8 cellular contexts compared by ENCODE assay signal in the genomic region with DNA sequence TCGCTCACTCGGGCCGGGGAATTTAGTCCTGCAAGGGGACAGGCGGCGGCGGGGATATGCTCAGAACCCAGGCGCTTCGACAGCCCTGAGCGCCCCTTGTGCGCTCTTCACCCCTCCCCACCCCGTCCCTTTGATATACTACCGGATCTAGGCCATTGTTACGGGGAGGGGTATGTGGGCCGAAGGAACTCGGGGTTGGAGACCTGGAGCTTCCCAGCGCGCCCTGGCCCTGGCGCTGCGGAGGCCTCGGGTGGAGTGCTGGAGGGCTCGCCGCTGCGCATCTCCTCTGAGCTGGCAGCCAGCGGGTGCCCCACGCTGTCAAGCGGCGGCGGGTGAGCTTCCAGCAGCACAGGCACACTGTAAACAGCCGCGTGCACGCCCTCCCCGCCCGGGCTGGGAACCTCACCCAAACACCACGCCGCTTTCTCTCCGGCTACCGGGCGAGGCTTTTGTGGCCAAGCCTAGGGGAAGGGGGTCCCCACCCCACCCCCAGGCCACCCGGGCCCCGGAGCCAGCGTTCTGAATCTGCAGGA. TPM values are rescaled to one million over a fixed set of nuclear protein-coding genes. Genes with fewer than 3 reads are reported as not detected.
A peak's percentile ranks its signal among the peaks of the same experiment; 100 is the strongest.
DNase-seq lines count a peak whose midpoint lies in the region; ATAC-seq and TF ChIP-seq lines count a peak whose summit lies in the region.

No MANE protein-coding gene starts in this region.

- H3K4me1 ChIP-seq in sigmoid colon: peaks cover 0 to 46% (median 16%) of the 10 kb centered on the region in 4 donors

- H3K27ac ChIP-seq in sigmoid colon: peak overlapping the region; percentile 71 to 82 (median 76)

- H3K36me3 Mint-ChIP-seq in activated T-helper 1 cell treated with anti-CD3 and anti-CD28 coated beads, Interleukin-12 subunit alpha, Interleukin-12 subunit beta, Interleukin-2, Interleukin-4 antibody, amounts not matched to agents 30 ng/mL and 10 ng/mL and 1 ng/mL, durations not matched to agents 14 hours and 24 hours and 36 hours (ENCODE audit: low read depth): no peaks in the 10 kb centered on the region
- H3K36me3 Mint-ChIP-seq in activated T-cell treated with anti-CD3 and anti-CD28 coated beads, Interleukin-2, amount 50 U/mL, for 24 hours (ENCODE audit: low read depth): no peaks in the 10 kb centered on the region

- no peaks in the 10 kb centered on the region for H3K36me3 ChIP-seq in sigmoid colon

- H3K9me3 ChIP-seq in sigmoid colon: no peaks in the 10 kb centered on the region

- peak; percentile 18 for DNase-seq in activated T-helper 1 cell treated with Interleukin-2 at 50 U/mL for 16 hours (ENCODE audit: low read depth)
- DNase-seq in activated T-helper 1 cell treated with anti-CD3 and anti-CD28 coated beads, Interleukin-12 subunit alpha, Interleukin-12 subunit beta, Interleukin-2, Interleukin-4 antibody, amounts not matched to agents 30 ng/mL and 10 ng/mL and 1 ng/mL, durations not matched to agents 14 hours and 24 hours and 36 hours (ENCODE audit: low spot score): no peak
- DNase-seq in activated T-cell treated with anti-CD3 and anti-CD28 coated beads, Interleukin-2, amount 50 U/mL, for 24 hours: peak; percentile 60
- peak; percentile 72 for DNase-seq in left ventricle myocardium superior
- peak; percentile 74 for DNase-seq in sigmoid colon
- no peak for DNase-seq in NCI-H128 (lab: John Stamatoyannopoulos, UW; ENCODE audit: unreplicated experiment)

- no peak overlapping the region for H3K4me3 Mint-ChIP-seq in activated T-helper 1 cell treated with anti-CD3 and anti-CD28 coated beads, Interleukin-12 subunit alpha, Interleukin-12 subunit beta, Interleukin-2, Interleukin-4 antibody, amounts not matched to agents 30 ng/mL and 10 ng/mL and 1 ng/mL, durations not matched to agents 14 hours and 24 hours and 36 hours
- peak overlapping the region; percentile 55 for H3K4me3 Mint-ChIP-seq in activated T-cell treated with anti-CD3 and anti-CD28 coated beads, Interleukin-2, amount 50 U/mL, for 24 hours

- TF ChIP-seq CTCF in sigmoid colon (IDR thresholded peaks at IDR 0.05): no peak

- peak overlapping the region; percentile 19 to 53 (median 48) for H3K4me3 ChIP-seq in sigmoid colon

- H3K4me1 Mint-ChIP-seq in activated T-helper 1 cell treated with anti-CD3 and anti-CD28 coated beads, Interleukin-12 subunit alpha, Interleukin-12 subunit beta, Interleukin-2, Interleukin-4 antibody, amounts not matched to agents 30 ng/mL and 10 ng/mL and 1 ng/mL, durations not matched to agents 14 hours and 24 hours and 36 hours (ENCODE audit: low read depth): peaks cover 6% of the 10 kb centered on the region
- H3K4me1 Mint-ChIP-seq in activated T-cell treated with anti-CD3 and anti-CD28 coated beads, Interleukin-2, amount 50 U/mL, for 24 hours (ENCODE audit: low read depth): peaks cover 19% of the 10 kb centered on the region

- H3K27ac Mint-ChIP-seq in activated T-helper 1 cell treated with anti-CD3 and anti-CD28 coated beads, Interleukin-12 subunit alpha, Interleukin-12 subunit beta, Interleukin-2, Interleukin-4 antibody, amounts not matched to agents 30 ng/mL and 10 ng/mL and 1 ng/mL, durations not matched to agents 14 hours and 24 hours and 36 hours: no peak overlapping the region
- H3K27ac Mint-ChIP-seq in activated T-cell treated with anti-CD3 and anti-CD28 coated beads, Interleukin-2, amount 50 U/mL, for 24 hours: no peak overlapping the region

- intact Hi-C loops in activated T-helper 1 cell treated with anti-CD3 and anti-CD28 coated beads, Interleukin-12 subunit alpha, Interleukin-12 subunit beta, Interleukin-2, Interleukin-4 antibody, amounts not matched to agents 30 ng/mL and 10 ng/mL and 1 ng/mL, durations not matched to agents 14 hours and 24 hours and 36 hours (cut with micrococcal nuclease): loop anchor here (2.0 kb wide), 1 partner anchor 53 kb away; no protein-coding TSS in a partner anchor
- intact Hi-C loops in left ventricle myocardium superior (cut with micrococcal nuclease): no loop called here
- intact Hi-C loops in sigmoid colon (cut with DNase I): loop anchor here (5.0 kb wide), 1 partner anchor 65 kb away; no protein-coding TSS in a partner anchor

- peak; percentile 40 for ATAC-seq in left ventricle myocardium superior
- no peak for ATAC-seq in HG02642 (IDR thresholded peaks at IDR 0.05; ENCODE audit: poor library complexity, unreplicated experiment)
- ATAC-seq in GM18907 (IDR thresholded peaks at IDR 0.05; ENCODE audit: unreplicated experiment): no peak

- no peak for TF ChIP-seq POLR2A in sigmoid colon (IDR thresholded peaks at IDR 0.05)

- peaks cover 0 to 14% (median 0%) of the 10 kb centered on the region in 3 donors for H3K27me3 ChIP-seq in sigmoid colon

- H3K27me3 Mint-ChIP-seq in activated T-helper 1 cell treated with anti-CD3 and anti-CD28 coated beads, Interleukin-12 subunit alpha, Interleukin-12 subunit beta, Interleukin-2, Interleukin-4 antibody, amounts not matched to agents 30 ng/mL and 10 ng/mL and 1 ng/mL, durations not matched to agents 14 hours and 24 hours and 36 hours (ENCODE audit: insufficient read depth): peaks cover 2% of the 10 kb centered on the region
- peaks cover 72% of the 10 kb centered on the region for H3K27me3 Mint-ChIP-seq in activated T-cell treated with anti-CD3 and anti-CD28 coated beads, Interleukin-2, amount 50 U/mL, for 24 hours

- no peak for TF ChIP-seq EP300 in sigmoid colon (IDR thresholded peaks at IDR 0.05)

- 10 to 19% methylated on average over 41 of the region's 41 CpGs for WGBS in sigmoid colon, 2 donors

- no peaks in the 10 kb centered on the region for H3K9me3 Mint-ChIP-seq in activated T-helper 1 cell treated with anti-CD3 and anti-CD28 coated beads, Interleukin-12 subunit alpha, Interleukin-12 subunit beta, Interleukin-2, Interleukin-4 antibody, amounts not matched to agents 30 ng/mL and 10 ng/mL and 1 ng/mL, durations not matched to agents 14 hours and 24 hours and 36 hours
- H3K9me3 Mint-ChIP-seq in activated T-cell treated with anti-CD3 and anti-CD28 coated beads, Interleukin-2, amount 50 U/mL, for 24 hours: no peaks in the 10 kb centered on the region

RNA-seq across cellular contexts. Expression of a gene that starts 54.5 kb away (rescaled TPM):
- total RNA-seq in activated T-helper 1 cell treated with anti-CD3 and anti-CD28 coated beads, Interleukin-12 subunit alpha, Interleukin-12 subunit beta, Interleukin-2, Interleukin-4 antibody, amounts not matched to agents 30 ng/mL and 10 ng/mL and 1 ng/mL, durations not matched to agents 14 hours and 24 hours and 36 hours: 65.2 and 72.0 TPM in 2 replicates
- total RNA-seq in left ventricle myocardium superior (16.4 TPM), sigmoid colon (10 to 100 TPM; 15.8 to 31.6 (median 23.0) TPM)
- 10 to 100 TPM in 1 of 3 donors, 1 to 10 TPM in 2; 3.5 to 11.5 (median 3.6) TPM for polyA plus RNA-seq in sigmoid colon

Comparison
In these comparisons a context has a peak if more than half of its experiments do, and no peak if none do; other contexts are left out.
1. DNase-seq: peak in activated T-helper 1 cell treated with Interleukin-2 at 50 U/mL for 16 hours (single experiment), activated T-cell treated with anti-CD3 and anti-CD28 coated beads, Interleukin-2, amount 50 U/mL, for 24 hours (single experiment), left ventricle myocardium superior (single experiment) and sigmoid colon (single experiment); none in activated T-helper 1 cell treated with anti-CD3 and anti-CD28 coated beads, Interleukin-12 subunit alpha, Interleukin-12 subunit beta, Interleukin-2, Interleukin-4 antibody, amounts not matched to agents 30 ng/mL and 10 ng/mL and 1 ng/mL, durations not matched to agents 14 hours and 24 hours and 36 hours (single experiment) and NCI-H128 (single experiment).